Comparison of ENCODE assay signal across 21 cellular contexts in the genomic region with DNA sequence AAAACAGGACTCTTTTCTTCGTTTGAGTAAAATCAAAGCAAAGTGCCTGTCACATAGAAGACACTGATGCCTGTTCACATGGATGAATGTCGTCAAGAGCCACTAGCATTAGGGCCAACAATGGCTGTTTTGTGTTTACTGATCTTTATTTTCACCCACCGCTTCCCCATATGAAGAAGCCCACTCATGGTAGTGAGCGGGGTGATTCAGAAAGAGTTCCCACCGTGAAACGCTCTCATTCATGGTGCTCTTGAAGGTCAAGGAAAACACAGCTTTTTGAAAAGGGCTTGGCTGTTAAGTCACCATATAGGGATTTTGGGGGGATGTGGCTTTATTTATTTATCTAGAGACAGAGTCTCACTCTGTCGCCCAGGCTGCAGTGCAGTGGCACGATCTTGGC. TPM values are rescaled to one million over a fixed set of nuclear protein-coding genes. Genes with fewer than 3 reads are reported as not detected.
A peak's percentile ranks its signal among the peaks of the same experiment; 100 is the strongest.
DNase-seq lines count a peak whose midpoint lies in the region; TF ChIP-seq lines count a peak whose summit lies in the region.
"Had no signal": no experiment of that assay in that cellular context is flagged by ENCODE, and none has a peak within 500 bp of the region (broad histone marks: within the 10 kb centered on the region; RNA-seq: fewer than 3 reads in every experiment).

No MANE protein-coding gene starts in this region.

- H3K9ac ChIP-seq in trophoblast cell (ENCODE audit: low read length), result no peak overlapping the region
- H3K9ac ChIP-seq: BLaER1 had no signal

- H3K27me3 ChIP-seq in tibial nerve, result no peaks in the 10 kb centered on the region
- no peaks in the 10 kb centered on the region for H3K27me3 ChIP-seq in trophoblast cell (ENCODE audit: insufficient read depth, low read length)
- H3K27me3 ChIP-seq: BE2C, BLaER1 had no signal

- H4K91ac ChIP-seq in trophoblast cell (ENCODE audit: low read depth, low read length), result no peak overlapping the region

- H3K27ac Mint-ChIP-seq in neural crest cell (ENCODE audit: unreplicated experiment), result no peak overlapping the region
- H3K27ac Mint-ChIP-seq: CD4-positive, CD25-positive, alpha-beta regulatory T cell; CD8-positive, alpha-beta memory T cell had no signal

- peak overlapping the region; percentile 60 for H3K4me3 Mint-ChIP-seq in neural crest cell
- H3K4me3 Mint-ChIP-seq: CD14-positive monocyte; CD4-positive, alpha-beta memory T cell; CD4-positive, CD25-positive, alpha-beta regulatory T cell; CD8-positive, alpha-beta memory T cell had no signal

- no peaks in the 10 kb centered on the region for H3K27me3 Mint-ChIP-seq in neural crest cell (ENCODE audit: low read depth)

- no peak overlapping the region for H3K4ac ChIP-seq in trophoblast cell (ENCODE audit: low read depth, low read length)

- no peaks in the 10 kb centered on the region for H3K36me3 ChIP-seq in tibial nerve
- no peaks in the 10 kb centered on the region for H3K36me3 ChIP-seq in trophoblast cell (ENCODE audit: control insufficient read depth in 1 of 2, insufficient read depth in 2 of 2, low read length in 2 of 2)
- H3K36me3 ChIP-seq: BE2C, BLaER1 had no signal

- H3K4me2 ChIP-seq in trophoblast cell (ENCODE audit: low read length), result no peak overlapping the region

- no peak for TF ChIP-seq POLR2A in tibial nerve (IDR thresholded peaks at IDR 0.05)

- peak overlapping the region in 1 of 4 donors; percentile 14 for H3K4me3 ChIP-seq in tibial nerve
- no peak overlapping the region for H3K4me3 ChIP-seq in trophoblast cell (ENCODE audit: low read depth, low read length)
- H3K4me3 ChIP-seq: BLaER1 had no signal

- peak overlapping the region in 3 of 4 donors; percentile 10 to 65 (median 53) for H3K27ac ChIP-seq in tibial nerve
- no peak overlapping the region for H3K27ac ChIP-seq in trophoblast cell (ENCODE audit: low read depth, low read length)
- H3K27ac ChIP-seq: BLaER1 had no signal

- no peaks in the 10 kb centered on the region for H3K9me3 Mint-ChIP-seq in neural crest cell
- H3K9me3 Mint-ChIP-seq: CD14-positive monocyte; CD4-positive, alpha-beta memory T cell; CD8-positive, alpha-beta memory T cell had no signal

- H3K79me2 ChIP-seq in trophoblast cell (ENCODE audit: control insufficient read depth, insufficient read depth, low read length, poor library complexity), result no peaks in the 10 kb centered on the region

- H3K4me1 ChIP-seq in tibial nerve, result peaks cover 0 to 46% (median 2%) of the 10 kb centered on the region in 4 donors
- H3K4me1 ChIP-seq in trophoblast cell (ENCODE audit: control insufficient read depth in 1 of 2, insufficient read depth in 2 of 2, low read length in 2 of 2), result peaks cover 2 to 4% of the 10 kb centered on the region in 2 experiments
- H3K4me1 ChIP-seq: BE2C had no signal

- peaks cover 41% of the 10 kb centered on the region for H3K4me1 Mint-ChIP-seq in neural crest cell

- H3K36me3 Mint-ChIP-seq in neural crest cell (ENCODE audit: low read depth), result peaks cover 2% of the 10 kb centered on the region
- H3K36me3 Mint-ChIP-seq: CD4-positive, alpha-beta memory T cell; CD4-positive, CD25-positive, alpha-beta regulatory T cell had no signal

- H4K12ac ChIP-seq in trophoblast cell (ENCODE audit: low read depth, low read length), result no peak overlapping the region

- H4K8ac ChIP-seq in trophoblast cell (ENCODE audit: low read depth, low read length), result no peak overlapping the region

- no peak overlapping the region for H2AFZ ChIP-seq in trophoblast cell (ENCODE audit: insufficient read depth, low read length, poor library complexity)

- H3K14ac ChIP-seq in trophoblast cell (ENCODE audit: low read length), result no peak overlapping the region

- no peak overlapping the region for H2BK120ac ChIP-seq in trophoblast cell (ENCODE audit: insufficient read depth, low read length, poor library complexity)

- no peak overlapping the region for H2BK5ac ChIP-seq in trophoblast cell (ENCODE audit: low read depth, low read length, poor library complexity)

- no peak for TF ChIP-seq CTCF in neural crest cell (conservative IDR thresholded peaks at IDR 0.05)
- no peak for TF ChIP-seq CTCF in tibial nerve (IDR thresholded peaks at IDR 0.05)
- no peak for TF ChIP-seq CTCF in GM20000 (IDR thresholded peaks at IDR 0.05; ENCODE audit: extremely low read depth, missing control alignments)

- no peak overlapping the region for H3K18ac ChIP-seq in trophoblast cell (ENCODE audit: low read length)

- DNase-seq in RPMI7951 (ENCODE audit: low read depth) (peak; percentile 42), foreskin melanocyte (peak; percentile 78), neural crest cell (ENCODE audit: low read depth, low spot score) (no peak), tibial nerve (ENCODE audit: low spot score in 2 of 2) (no peak), GM20000 (ENCODE audit: low spot score) (no peak), kidney glomerular epithelial cell (lab: John Stamatoyannopoulos, UW) (no peak), trophoblast cell (no peak), SK-N-DZ (ENCODE audit: low spot score) (no peak)
- DNase-seq: 8988T; ACHN; BE2C; C1 segment of cervical spinal cord; Caco-2; Calu3; CD4-positive, alpha-beta memory T cell; CD4-positive, CD25-positive, alpha-beta regulatory T cell; CD8-positive, alpha-beta memory T cell; DMS79 treated with DMSO at 0.1 percent for 48 hours; GF-D8 had no signal

- peak in 1 of 2 donors; percentile 53 for TF ChIP-seq EP300 in tibial nerve (IDR thresholded peaks at IDR 0.05)

- 60 to 63% methylated on average over 8 of the region's 8 CpGs for WGBS in tibial nerve, 2 donors
- WGBS in trophoblast cell (ENCODE audit: extremely low coverage, insufficient coverage, insufficient read length), result no CpG with 5 or more reads among the region's 8 CpGs

- no peak overlapping the region for H3K23ac ChIP-seq in trophoblast cell (ENCODE audit: low read length)

- H2AK5ac ChIP-seq in trophoblast cell (ENCODE audit: low read length), result no peak overlapping the region

- H3K79me1 ChIP-seq in trophoblast cell (ENCODE audit: low read length), result no peaks in the 10 kb centered on the region

- H2BK12ac ChIP-seq in trophoblast cell (ENCODE audit: low read length), result no peak overlapping the region

- H3K9me3 ChIP-seq in tibial nerve (no peaks in the 10 kb centered on the region), trophoblast cell (ENCODE audit: insufficient read depth, low read depth, low read length) (no peaks in the 10 kb centered on the region)
- H3K9me3 ChIP-seq: BE2C, BLaER1, Caco-2 had no signal

RNA-seq across cellular contexts. Expression of a gene that starts 12.5 kb away (rescaled TPM):
- total RNA-seq in RPMI7951 (2014; rRNA removed; shearing (Covaris generic)), result 0.84 and 1.6 TPM in 2 replicates
- 7.5 and 7.7 TPM in 2 replicates for total RNA-seq in neural crest cell
- total RNA-seq in tibial nerve, result 10 to 100 TPM; 71.1 to 98.4 (median 75.6) TPM
- 16.0 and 17.5 TPM in 2 replicates for polyA plus RNA-seq in trophoblast cell (2013)
- polyA plus RNA-seq in SK-N-DZ (2014; cell fraction: cytosol; rRNA removed), result 0.03 TPM in 1 of 2 replicates, not detected in the other
- polyA plus RNA-seq in SK-N-DZ (2014; cell fraction: nucleus; rRNA removed), result not detected in 2 replicates

Comparison
In these comparisons a context has a peak if more than half of its experiments do, and no peak if none do; other contexts are left out.
1. DNase-seq: peak in RPMI7951 (single experiment) and foreskin melanocyte (single experiment); none in neural crest cell (single experiment), tibial nerve (0 of 2), GM20000 (single experiment), kidney glomerular epithelial cell (single experiment), trophoblast cell (0 of 2) and SK-N-DZ (single experiment).